Comparison of ENCODE assay signal across 25 cellular contexts in genomic region chr19:40134866-40135265, GRCh38.
"Had no signal": no experiment of that assay in that cellular context is flagged by ENCODE, and none has a peak within 500 bp of the region (broad histone marks: within the 10 kb centered on the region; RNA-seq: fewer than 3 reads in every experiment).

No MANE protein-coding gene starts in this region.

- H3K27ac ChIP-seq: coronary artery, epithelial cell of prostate, esophagus squamous epithelium, gastrocnemius medialis, heart right ventricle, left lung, lower lobe of right lung had no signal

- FAIRE-seq: endometrium, islet of Langerhans, keratinocyte had no signal

- DNase-seq: effector CD8-positive, alpha-beta T cell; effector memory CD8-positive, alpha-beta T cell; endodermal cell; erythroblast; esophagus squamous epithelium; foreskin fibroblast; foreskin melanocyte; gastrocnemius medialis; glutamatergic neuron; head of caudate nucleus; heart right ventricle; hippocampal formation; left cardiac atrium; left lung; left ventricle myocardium superior; lower lobe of right lung; mesenchymal stem cell; mucosa of descending colon; naive B cell had no signal

- H3K36me3 ChIP-seq: esophagus squamous epithelium, gastrocnemius medialis, heart right ventricle, left lung, lower lobe of right lung had no signal

- H3K9me3 ChIP-seq: esophagus squamous epithelium, gastrocnemius medialis, left lung, lower lobe of right lung, mucosa of descending colon had no signal

- H3K4me3 ChIP-seq: coronary artery, esophagus squamous epithelium, gastrocnemius medialis, heart right ventricle, left lung, lower lobe of right lung, mucosa of descending colon had no signal

- ATAC-seq: effector memory CD8-positive, alpha-beta T cell; esophagus mucosa; gastrocnemius medialis; heart right ventricle; left cardiac atrium; left lung; left ventricle myocardium superior; lower lobe of right lung; mucosa of descending colon had no signal
